ENCODE assay signal across 8 cellular contexts in the genomic region with DNA sequence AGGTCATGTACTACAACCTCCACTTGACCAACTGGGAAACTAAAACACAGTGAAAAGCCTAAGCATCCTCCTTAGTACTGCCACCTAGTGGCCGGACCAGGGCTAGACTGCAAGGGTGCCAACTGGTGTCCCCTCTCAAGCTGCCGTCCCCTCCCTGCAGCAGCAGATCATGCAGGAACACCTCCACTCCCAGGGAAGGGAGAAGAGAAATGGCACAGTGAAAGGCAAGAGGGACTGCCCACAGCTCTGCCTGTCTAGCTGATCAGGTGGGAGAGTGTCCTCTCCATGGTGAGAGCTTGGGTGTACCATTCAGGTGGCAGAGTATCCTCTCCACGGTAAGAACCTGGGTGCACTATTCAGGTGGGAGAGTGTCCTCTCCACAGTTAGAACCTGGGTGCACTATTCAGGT.
DNase-seq lines count a peak whose midpoint lies in the region; ATAC-seq, FAIRE-seq and TF ChIP-seq lines count a peak whose summit lies in the region.

No MANE protein-coding gene starts in this region.

- peaks cover 0 to 9% of the 10 kb centered on the region in 2 experiments; a peak in 1 of 4 replicates for H3K79me2 ChIP-seq in H1 (ENCODE audit: control insufficient read depth in 1 of 2, insufficient read depth in 2 of 2, low read length in 2 of 2)

- H4K20me1 ChIP-seq in H1 (replicated peaks in 1 of 2; ENCODE audit: control insufficient read depth in 1 of 2, insufficient read depth in 2 of 2, low read length in 2 of 2), result no peaks in the 10 kb centered on the region

- no peak overlapping the region for H3K4me3 Mint-ChIP-seq in activated CD4-positive, alpha-beta memory T cell treated with anti-CD3 and anti-CD28 coated beads for 36 hours
- no peak overlapping the region for H3K4me3 Mint-ChIP-seq in nephron progenitor cell

- H2BK12ac ChIP-seq in H1 (ENCODE audit: low read depth, low read length), result no peak overlapping the region

- no peak overlapping the region for H3K14ac ChIP-seq in H1 (ENCODE audit: insufficient read length)

- no peaks in the 10 kb centered on the region for H3K27me3 Mint-ChIP-seq in activated CD4-positive, alpha-beta memory T cell treated with anti-CD3 and anti-CD28 coated beads for 36 hours
- no peaks in the 10 kb centered on the region for H3K27me3 Mint-ChIP-seq in nephron progenitor cell (ENCODE audit: low read depth, poor library complexity)

- ATAC-seq in GM21360 (IDR thresholded peaks at IDR 0.05; ENCODE audit: unreplicated experiment), result peak; percentile 59

- H3K4me1 ChIP-seq in H1 (replicated peaks in 1 of 4; ENCODE audit: control insufficient read depth in 3 of 4, insufficient read depth in 4 of 4, low read length in 3 of 4) (no peaks in the 10 kb centered on the region), stomach (peaks cover 11 to 75% (median 37%) of the 10 kb centered on the region in 4 donors)

- no peaks in the 10 kb centered on the region for H3K9me3 Mint-ChIP-seq in activated CD4-positive, alpha-beta memory T cell treated with anti-CD3 and anti-CD28 coated beads for 36 hours
- H3K9me3 Mint-ChIP-seq in nephron progenitor cell, result no peaks in the 10 kb centered on the region

- TF ChIP-seq CTCF in H1 (IDR thresholded peaks at IDR 0.05; ENCODE audit: control extremely low read depth in 1 of 3, insufficient read depth in 1 of 3, low read depth in 1 of 3, low read length in 3 of 3) (peak; percentile 84 to 98 (median 94)), nephron progenitor cell (IDR thresholded peaks at IDR 0.05) (peak; percentile 72), stomach (IDR thresholded peaks at IDR 0.05) (peak in 5 of 7 experiments; percentile 44 to 68 (median 49))

- no peak overlapping the region for H3K23ac ChIP-seq in H1 (ENCODE audit: insufficient read length)

- no peak for TF ChIP-seq POLR2A in H1 (IDR thresholded peaks at IDR 0.05; ENCODE audit: control extremely low read depth in 1 of 2, low read depth in 2 of 2, low read length in 2 of 2)
- no peak for TF ChIP-seq POLR2A in stomach (IDR thresholded peaks at IDR 0.05)

- no peaks in the 10 kb centered on the region for H3K23me2 ChIP-seq in H1 (ENCODE audit: low read depth, low read length)

- H3K4me3 ChIP-seq in H1 (ENCODE audit: extremely low read depth in 1 of 4, insufficient read depth in 2 of 4, low read depth in 3 of 4, low read length in 4 of 4) (no peak overlapping the region), stomach (no peak overlapping the region)

- TF ChIP-seq EP300 in H1 (IDR thresholded peaks at IDR 0.05; ENCODE audit: borderline replicate concordance in 1 of 2, low read depth in 2 of 2, low read length in 2 of 2), result no peak
- TF ChIP-seq EP300 in stomach (IDR thresholded peaks at IDR 0.05), result no peak

- H3K27ac ChIP-seq in H1 (ENCODE audit: low read depth, low read length) (no peak overlapping the region), stomach (peak overlapping the region in 1 of 5 donors; percentile 5)

- H3K4ac ChIP-seq in H1 (replicated peaks; ENCODE audit: insufficient read length, low read depth, low read length), result no peak overlapping the region

- no peak overlapping the region for H3K18ac ChIP-seq in H1 (ENCODE audit: extremely low read depth, low read length)

- H3K36me3 Mint-ChIP-seq in activated CD4-positive, alpha-beta memory T cell treated with anti-CD3 and anti-CD28 coated beads for 36 hours, result no peaks in the 10 kb centered on the region
- no peaks in the 10 kb centered on the region for H3K36me3 Mint-ChIP-seq in nephron progenitor cell (ENCODE audit: low read depth)

- no peak for FAIRE-seq in H1 (lab: Jason Lieb, UNC)

- H3K27me3 ChIP-seq in H1 (replicated peaks in 1 of 4; ENCODE audit: control insufficient read depth in 3 of 4, extremely low read depth in 1 of 4, insufficient read depth in 3 of 4, low read length in 3 of 4) (no peaks in the 10 kb centered on the region), stomach (no peaks in the 10 kb centered on the region)

- no peak overlapping the region for H4K5ac ChIP-seq in H1 (ENCODE audit: insufficient read length, low read depth, low read length)

- no peak overlapping the region for H3K56ac ChIP-seq in H1 (replicated peaks; ENCODE audit: insufficient read length, low read depth, low read length)

- POLR2A ChIA-PET in activated CD4-positive, alpha-beta memory T cell treated with anti-CD3 and anti-CD28 coated beads for 36 hours (lab: Charles Lee), result interaction anchor here (1.7 to 1.8 kb wide), 2 partner anchors 79 to 128 kb away, joined by 5 to 6 read pairs; a partner anchor contains a TSS
- POLR2A ChIA-PET in H1 (lab: Charles Lee; ENCODE audit: partially characterized antibody), result interaction anchor here (0.6 to 1.6 kb wide), 2 partner anchors 16 to 22 kb away, joined by 3 read pairs; no protein-coding TSS in a partner anchor

- no peak overlapping the region for H3K9ac ChIP-seq in H1 (replicated peaks in 1 of 4; ENCODE audit: extremely low read depth in 1 of 4, low read depth in 3 of 4, low read length in 3 of 4)

- WGBS in H1 (ENCODE audit: extremely low coverage in 1 of 2, insufficient coverage in 1 of 2, insufficient read length in 1 of 2, insufficient replicate concordance in 2 of 2, low coverage in 1 of 2, low lambda C conversion rate in 2 of 2, missing lambda C conversion rate in 1 of 2), 2 experiments, result 59% methylated on average over 3 of the region's 3 CpGs; no CpG with 5 or more reads in 1 of the 2 experiments
- 50 to 72% (median 55%) methylated on average over 3 of the region's 3 CpGs for WGBS in stomach, 5 donors

- H3K79me1 ChIP-seq in H1 (ENCODE audit: low read depth, low read length), result 0 out of 2 replicates have a peak, but pooled peaks cover 2% of the 10 kb centered on the region

- no peak overlapping the region for H3K4me2 ChIP-seq in H1 (ENCODE audit: insufficient read depth in 1 of 2, low read depth in 2 of 2, low read length in 2 of 2)

- H2BK120ac ChIP-seq in H1 (replicated peaks; ENCODE audit: low read depth, low read length), result no peak overlapping the region

- DNase-seq in COR-L47 (lab: John Stamatoyannopoulos, UW) (peak; percentile 17), NCI-H2081 (lab: John Stamatoyannopoulos, UW) (peak; percentile 17 to 30), H1 (ENCODE audit: low read depth in 1 of 2, low spot score in 2 of 2) (peak; percentile 39 to 94), nephron progenitor cell (peak; percentile 73), stomach (peak; percentile 57), kidney glomerular epithelial cell (lab: John Stamatoyannopoulos, UW) (no peak)
- peak; percentile 81 for DNase-seq in activated CD4-positive, alpha-beta memory T cell treated with anti-CD3 and anti-CD28 coated beads for 36 hours

- no peak overlapping the region for H2AFZ ChIP-seq in H1 (ENCODE audit: low read length)

- no peak overlapping the region for H2AK5ac ChIP-seq in H1 (ENCODE audit: low read depth, low read length)

- no peak overlapping the region for H3K27ac Mint-ChIP-seq in activated CD4-positive, alpha-beta memory T cell treated with anti-CD3 and anti-CD28 coated beads for 36 hours
- H3K27ac Mint-ChIP-seq in nephron progenitor cell, result no peak overlapping the region

- peaks cover 88% of the 10 kb centered on the region for H3K4me1 Mint-ChIP-seq in activated CD4-positive, alpha-beta memory T cell treated with anti-CD3 and anti-CD28 coated beads for 36 hours (ENCODE audit: low read depth)
- peaks cover 31% of the 10 kb centered on the region for H3K4me1 Mint-ChIP-seq in nephron progenitor cell

- no peak overlapping the region for H2BK15ac ChIP-seq in H1 (ENCODE audit: low read length)

- no peak overlapping the region for H4K8ac ChIP-seq in H1 (ENCODE audit: extremely low read depth, insufficient read depth, low read length)

- no peak overlapping the region for H4K91ac ChIP-seq in H1 (replicated peaks; ENCODE audit: insufficient read length, low read length)

- no peaks in the 10 kb centered on the region for H3K9me3 ChIP-seq in H1 (ENCODE audit: insufficient read depth in 2 of 2, low read depth in 1 of 2, low read length in 1 of 2)
- no peaks in the 10 kb centered on the region for H3K9me3 ChIP-seq in stomach

- no peak overlapping the region for H2BK20ac ChIP-seq in H1 (ENCODE audit: low read length)

- intact Hi-C loops in activated CD4-positive, alpha-beta memory T cell treated with anti-CD3 and anti-CD28 coated beads for 36 hours (cut with micrococcal nuclease), result loop anchor here (5.0 kb wide), 1 partner anchor 183 kb away; no protein-coding TSS in a partner anchor
- intact Hi-C loops in stomach (cut with DNase I; ENCODE audit: low total_unique reads), result loop anchor here (10.0 kb wide), 1 partner anchor 149 kb away; no protein-coding TSS in a partner anchor

- CTCF ChIA-PET in activated CD4-positive, alpha-beta memory T cell treated with anti-CD3 and anti-CD28 coated beads for 36 hours (lab: Charles Lee), result interaction anchor here (0.6 to 8.7 kb wide), 66 partner anchors 8 to 262 kb away, joined by 3 to 175 read pairs (median 6); a partner anchor contains a TSS
- CTCF ChIA-PET in H1 (lab: Charles Lee; ENCODE audit: partially characterized antibody), result interaction anchor here (0.6 to 11.5 kb wide), 74 partner anchors 8 to 1029 kb away, joined by 3 to 128 read pairs (median 4); a partner anchor contains a TSS

- H2BK5ac ChIP-seq in H1 (ENCODE audit: low read depth, low read length), result no peak overlapping the region

- peak; percentile 54 to 68 for TF ChIP-seq RAD21 in H1 (IDR thresholded peaks at IDR 0.05 in 1 of 2, conservative IDR thresholded peaks at IDR 0.05 in 1 of 2; ENCODE audit: low read depth in 2 of 2, low read length in 2 of 2)

- H3K36me3 ChIP-seq in H1 (ENCODE audit: control insufficient read depth in 2 of 4, insufficient read depth in 4 of 4, low read length in 3 of 4) (no peaks in the 10 kb centered on the region), stomach (no peaks in the 10 kb centered on the region)

TF ChIP-seq in H1, 55 proteins besides CTCF, POLR2A, EP300 and RAD21:
- TF ChIP-seq TBP (IDR thresholded peaks at IDR 0.05; ENCODE audit: low read depth, low read length) (no peak; the same call in 1 of the 2 replicates), RFX5 (IDR thresholded peaks at IDR 0.05; ENCODE audit: borderline replicate concordance, low read depth, low read length) (no peak), SP1 (IDR thresholded peaks at IDR 0.05; ENCODE audit: low read depth, low read length) (no peak), RNF2 (IDR thresholded peaks at IDR 0.05; ENCODE audit: borderline replicate concordance, low read depth, low read length, missing control alignments, poor library complexity, severe bottlenecking) (no peak), HDAC2 (IDR thresholded peaks at IDR 0.05; ENCODE audit: borderline replicate concordance in 1 of 2, low read depth in 2 of 2, low read length in 2 of 2) (no peak), HDAC6 (IDR thresholded peaks at IDR 0.05; ENCODE audit: low read depth, low read length) (no peak), CBX8 (IDR thresholded peaks at IDR 0.05; ENCODE audit: borderline replicate concordance, low read depth, low read length) (no peak)
- TF ChIP-seq, protein P1, sequence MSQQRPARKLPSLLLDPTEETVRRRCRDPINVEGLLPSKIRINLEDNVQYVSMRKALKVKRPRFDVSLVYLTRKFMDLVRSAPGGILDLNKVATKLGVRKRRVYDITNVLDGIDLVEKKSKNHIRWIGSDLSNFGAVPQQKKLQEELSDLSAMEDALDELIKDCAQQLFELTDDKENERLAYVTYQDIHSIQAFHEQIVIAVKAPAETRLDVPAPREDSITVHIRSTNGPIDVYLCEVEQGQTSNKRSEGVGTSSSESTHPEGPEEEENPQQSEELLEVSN (IDR thresholded peaks at IDR 0.05), result no peak
